In genomic region chr11:128095459-128096096, GRCh38 we compare ENCODE assay signal across 12 cellular contexts.
DNase-seq lines count a peak whose midpoint lies in the region; ATAC-seq, FAIRE-seq and TF ChIP-seq lines count a peak whose summit lies in the region.
"Had no signal": no experiment of that assay in that cellular context is flagged by ENCODE, and none has a peak within 500 bp of the region (broad histone marks: within the 10 kb centered on the region; RNA-seq: fewer than 3 reads in every experiment).

No MANE protein-coding gene starts in this region.

- no peak for TF ChIP-seq POLR2A in H54 (IDR thresholded peaks at IDR 0.05; ENCODE audit: low read depth, low read length)

- peak overlapping the region; percentile 30 for H3K27ac Mint-ChIP-seq in T-helper 17 cell

- H3K9me3 ChIP-seq in T-helper 17 cell (ENCODE audit: control insufficient read depth, low read length, poor library complexity, severe bottlenecking) = no peaks in the 10 kb centered on the region
- H3K9me3 ChIP-seq: ascending aorta, left ventricle myocardium inferior had no signal

- H3K4me3 Mint-ChIP-seq in T-helper 17 cell = no peak overlapping the region

- no peaks in the 10 kb centered on the region for H3K4me1 Mint-ChIP-seq in T-helper 17 cell

- H3K4me3 ChIP-seq in AG09309 (ENCODE audit: control insufficient read depth, low read depth, low read length) = no peak overlapping the region
- H3K4me3 ChIP-seq: ascending aorta, left ventricle myocardium inferior had no signal

- no peaks in the 10 kb centered on the region for H3K27me3 Mint-ChIP-seq in T-helper 17 cell

- DNase-seq in AG09309 (ENCODE audit: low read depth) (peak; percentile 27), H54 (ENCODE audit: insufficient read length, low spot score) (peak; percentile 2), T-helper 17 cell (no peak), glomerular visceral epithelial cell (ENCODE audit: extremely low spot score) (peak; percentile 48), GM19238 (ENCODE audit: insufficient read length, low spot score) (no peak), DMS79 treated with DMSO at 0.1 percent for 48 hours (lab: John Stamatoyannopoulos, UW) (no peak)
- DNase-seq in activated CD4-positive, alpha-beta T cell treated with anti-CD3 and anti-CD28 coated beads, Interleukin-2, amount 50 U/mL, for 1 hour = no peak
- DNase-seq: left ventricle myocardium inferior; NCI-H1092 treated with DMSO at 0.1 percent for 48 hours; stimulated activated CD4-positive, alpha-beta T cell treated with anti-CD3 and anti-CD28 coated beads, Interleukin-2, amount 100 ng/mL, for 24 hours had no signal

- peak; percentile 93 for FAIRE-seq in H54 (lab: Jason Lieb, UNC)

- H3K36me3 Mint-ChIP-seq in T-helper 17 cell (ENCODE audit: low read depth) = peaks cover 4% of the 10 kb centered on the region

- no peak for ATAC-seq in T-helper 17 cell
- ATAC-seq in HG02970 (IDR thresholded peaks at IDR 0.05; ENCODE audit: low FRiP score, unreplicated experiment) = no peak

- peak; percentile 16 for TF ChIP-seq CTCF in AG09309 (IDR thresholded peaks at IDR 0.05; ENCODE audit: control insufficient read depth, insufficient read depth, low read depth, low read length, missing control alignments)

Comparison
In these comparisons a context has a peak if more than half of its experiments do, and no peak if none do; other contexts are left out.
1. DNase-seq: peak in AG09309 (single experiment), H54 (single experiment) and glomerular visceral epithelial cell (single experiment); none in T-helper 17 cell (0 of 3), activated CD4-positive, alpha-beta T cell treated with anti-CD3 and anti-CD28 coated beads, Interleukin-2, amount 50 U/mL, for 1 hour (single experiment), GM19238 (single experiment) and DMS79 treated with DMSO at 0.1 percent for 48 hours (single experiment).